Comparison of ENCODE assay signal across 7 cellular contexts in the genomic region with DNA sequence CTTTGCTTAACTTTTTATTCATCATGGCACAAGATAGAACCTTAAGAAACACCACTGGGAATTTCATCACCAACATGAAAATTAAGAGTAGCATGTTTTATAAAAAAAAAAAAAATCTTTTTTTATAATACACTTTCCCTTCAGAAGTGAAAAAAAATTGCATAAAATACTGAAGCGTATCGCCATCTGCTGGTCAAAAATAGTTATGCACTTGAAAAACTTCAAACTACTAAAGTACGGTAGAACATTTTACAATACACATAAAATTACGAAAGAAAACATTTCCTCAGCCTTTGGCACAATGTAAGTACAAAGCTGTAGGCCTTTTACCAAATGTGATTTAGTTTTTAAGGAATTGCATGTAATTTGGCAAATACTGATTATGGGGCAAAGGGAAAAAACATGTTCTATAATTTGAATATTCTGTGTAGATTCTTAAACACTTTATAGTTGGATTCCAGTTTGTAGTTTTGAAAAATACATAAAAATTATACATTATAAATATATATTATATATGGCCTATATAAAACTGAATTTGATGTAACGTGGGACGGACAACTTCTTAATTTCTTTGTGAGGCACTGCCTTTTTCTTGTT. TPM values are rescaled to one million over a fixed set of nuclear protein-coding genes. Genes with fewer than 3 reads are reported as not detected.
DNase-seq lines count a peak whose midpoint lies in the region; ATAC-seq and TF ChIP-seq lines count a peak whose summit lies in the region.

No MANE protein-coding gene starts in this region.

- H3K79me2 ChIP-seq in KMS-11 (ENCODE audit: insufficient read depth, low read depth) (no peaks in the 10 kb centered on the region), mammary epithelial cell (ENCODE audit: insufficient read depth, low read length) (no peaks in the 10 kb centered on the region), mesendoderm (ENCODE audit: control insufficient read depth, insufficient read depth, low read length) (no peaks in the 10 kb centered on the region)

- H3K4me1 ChIP-seq in KMS-11 (ENCODE audit: low read depth, poor library complexity, severe bottlenecking) (no peaks in the 10 kb centered on the region), mammary epithelial cell (ENCODE audit: insufficient read depth, low read length) (no peaks in the 10 kb centered on the region), mesendoderm (ENCODE audit: control insufficient read depth, low read depth, low read length) (no peaks in the 10 kb centered on the region)

- H2AFZ ChIP-seq in KMS-11 (ENCODE audit: low read depth) (no peak overlapping the region), mammary epithelial cell (ENCODE audit: low read depth, low read length) (no peak overlapping the region)

- H3K4me2 ChIP-seq in KMS-11: no peak overlapping the region
- no peak overlapping the region for H3K4me2 ChIP-seq in mammary epithelial cell (ENCODE audit: insufficient read depth, low read depth, low read length)
- no peak overlapping the region for H3K4me2 ChIP-seq in mesendoderm (ENCODE audit: low read length)

- H2BK120ac ChIP-seq in mesendoderm (ENCODE audit: low read depth, low read length): no peak overlapping the region

- no TSS peak for BruUV-seq in mammary epithelial cell (replicated peaks; lab: Mats Ljungman, UMichigan)

- in situ Hi-C loops in G401 (cut with HindIII; ENCODE audit: low sequenced_read_pairs): no loop called here
- in situ Hi-C loops in mammary epithelial cell (cut with MboI; ENCODE audit: low sequenced_read_pairs in 2 of 2): loop anchor here (25.0 kb wide), 1 partner anchor 400 kb away; no protein-coding TSS in a partner anchor

- H3K18ac ChIP-seq in mesendoderm (ENCODE audit: low read length): no peak overlapping the region

- H3K36me3 ChIP-seq in KMS-11 (ENCODE audit: insufficient read depth) (no peaks in the 10 kb centered on the region), mammary epithelial cell (ENCODE audit: insufficient read depth, low read length) (no peaks in the 10 kb centered on the region), mesendoderm (ENCODE audit: control insufficient read depth, insufficient read depth, low read length) (no peaks in the 10 kb centered on the region)

- DNase-seq in G401 (ENCODE audit: low spot score) (peak; percentile 27), mammary epithelial cell (no peak), mesendoderm (peak; percentile 4)

- dilution Hi-C loops in mammary epithelial cell (cut with HindIII; ENCODE audit: low sequenced_read_pairs): loop anchor here (25.0 kb wide), 1 partner anchor 950 kb away; no protein-coding TSS in a partner anchor

- WGBS in mammary epithelial cell (ENCODE audit: low coverage, missing lambda C conversion rate): 20% methylated on average over 6 of the region's 6 CpGs
- WGBS in mesendoderm (ENCODE audit: extremely low coverage, insufficient coverage, low lambda C conversion rate): no CpG with 5 or more reads among the region's 6 CpGs

- H3K27me3 ChIP-seq in KMS-11 (ENCODE audit: insufficient read depth, low read depth) (no peaks in the 10 kb centered on the region), mammary epithelial cell (ENCODE audit: insufficient read depth, low read length) (no peaks in the 10 kb centered on the region), mesendoderm (ENCODE audit: insufficient read depth, low read length, poor library complexity) (no peaks in the 10 kb centered on the region)

- H3K56ac ChIP-seq in mesendoderm (ENCODE audit: low read length): no peak overlapping the region

- no peak overlapping the region for H3K23ac ChIP-seq in mesendoderm (ENCODE audit: low read length)

- intact Hi-C loops in mammary epithelial cell (cut with micrococcal nuclease): loop anchor here (1.0 kb wide), 1 partner anchor 948 kb away; no protein-coding TSS in a partner anchor

- no peak overlapping the region for H2BK5ac ChIP-seq in mesendoderm (ENCODE audit: low read length)

- no peak overlapping the region for H3K4ac ChIP-seq in mesendoderm (ENCODE audit: low read depth, low read length)

- H3K27ac ChIP-seq in KMS-11 (no peak overlapping the region), mammary epithelial cell (ENCODE audit: insufficient read depth, low read depth, low read length) (no peak overlapping the region), mesendoderm (ENCODE audit: low read depth, low read length) (no peak overlapping the region)

- H3K9me3 ChIP-seq in mammary epithelial cell (replicated peaks; ENCODE audit: insufficient read depth, low read length): no peaks in the 10 kb centered on the region

- H4K8ac ChIP-seq in mesendoderm (ENCODE audit: low read depth, low read length): no peak overlapping the region

- peak; percentile 71; the same call in 1 of the 2 replicates for TF ChIP-seq CTCF in KMS-11 (conservative IDR thresholded peaks at IDR 0.05; ENCODE audit: low read depth, low read length)
- TF ChIP-seq CTCF in mammary epithelial cell (conservative IDR thresholded peaks at IDR 0.05 in 1 of 2, IDR thresholded peaks at IDR 0.05 in 1 of 2; ENCODE audit: extremely low read depth in 1 of 2, insufficient read depth in 1 of 2, low read depth in 1 of 2, low read length in 2 of 2): peak; percentile 58 to 65

- no peak overlapping the region for H3K4me3 ChIP-seq in KMS-11 (IDR thresholded peaks at IDR 0.05; ENCODE audit: insufficient read depth, low read depth, low read length)
- no peak overlapping the region for H3K4me3 ChIP-seq in mammary epithelial cell (replicated peaks in 1 of 3; ENCODE audit: insufficient read depth in 1 of 3, low read depth in 2 of 3, low read length in 3 of 3)
- H3K4me3 ChIP-seq in mesendoderm (ENCODE audit: low read length): no peak overlapping the region

- no peaks in the 10 kb centered on the region for H4K20me1 ChIP-seq in KMS-11 (ENCODE audit: insufficient read depth)
- H4K20me1 ChIP-seq in mammary epithelial cell (ENCODE audit: insufficient read depth, low read length): no peaks in the 10 kb centered on the region

- CTCF ChIA-PET in mammary epithelial cell (lab: Charles Lee; ENCODE audit: low non-redundant PET): interaction anchor here (0.7 kb wide), 2 partner anchors 277 to 1492 kb away, joined by 3 to 12 read pairs; no protein-coding TSS in a partner anchor

- H2BK15ac ChIP-seq in mesendoderm (replicated peaks; ENCODE audit: low read depth): no peak overlapping the region

- ATAC-seq in HG03439 (IDR thresholded peaks at IDR 0.05; ENCODE audit: unreplicated experiment) (no peak), HG03135 (IDR thresholded peaks at IDR 0.05; ENCODE audit: unreplicated experiment) (no peak), HG02642 (IDR thresholded peaks at IDR 0.05; ENCODE audit: poor library complexity, unreplicated experiment) (no peak)

- no peaks in the 10 kb centered on the region for H3K79me1 ChIP-seq in mesendoderm (ENCODE audit: low read length)

- no peak overlapping the region for H3K9ac ChIP-seq in KMS-11
- no peak overlapping the region for H3K9ac ChIP-seq in mammary epithelial cell (ENCODE audit: insufficient read depth, low read length)
- no peak overlapping the region for H3K9ac ChIP-seq in mesendoderm (ENCODE audit: low read length)

- H4K5ac ChIP-seq in mesendoderm (ENCODE audit: low read length): no peak overlapping the region

- H2AK5ac ChIP-seq in mesendoderm (ENCODE audit: low read length): no peak overlapping the region

RNA-seq across cellular contexts. Expression of a gene that starts 26.5 kb away (rescaled TPM):
- total RNA-seq in G401 (2014; rRNA removed; shearing (Covaris generic)): 40.6 and 42.8 TPM in 2 replicates
- 10 to 100 TPM; 25.8 to 42.2 TPM for total RNA-seq in mammary epithelial cell
- polyA plus RNA-seq in mammary epithelial cell: 29.2 TPM
- polyA minus RNA-seq in mammary epithelial cell: 17.0 TPM
- polyA plus RNA-seq in mesendoderm (2013, experiment 1 of 2): 43.3 TPM
- polyA plus RNA-seq in mesendoderm (2013, experiment 2 of 2): 42.3 TPM
